ENCODE assay signal across 25 cellular contexts in genomic region chr11:127443297-127443696, GRCh38.
"Had no signal": no experiment of that assay in that cellular context is flagged by ENCODE, and none has a peak within 500 bp of the region (broad histone marks: within the 10 kb centered on the region; RNA-seq: fewer than 3 reads in every experiment).

No MANE protein-coding gene starts in this region.

- DNase-seq: colonic mucosa; cortex of kidney; dermis blood vessel endothelial cell; dorsolateral prefrontal cortex; effector CD4-positive, alpha-beta T cell; effector CD8-positive, alpha-beta T cell; effector memory CD4-positive, alpha-beta T cell; effector memory CD8-positive, alpha-beta T cell; endodermal cell; erythroblast; esophagus squamous epithelium; foreskin fibroblast; foreskin keratinocyte; foreskin melanocyte; gastrocnemius medialis; glutamatergic neuron; head of caudate nucleus; heart left ventricle; heart right ventricle had no signal

- H3K9me3 ChIP-seq: colonic mucosa, esophagus muscularis mucosa, esophagus squamous epithelium, gastrocnemius medialis, gastroesophageal sphincter, heart left ventricle, heart right ventricle had no signal

- H3K9me3 Mint-ChIP-seq: dendritic cell treated with granulocyte-macrophage colony-stimulating factor and Interleukin-4, amounts not matched to agents 40 ng/mL and 50 ng/mL, for 4 days; endodermal cell had no signal

- H3K27me3 Mint-ChIP-seq: dendritic cell treated with granulocyte-macrophage colony-stimulating factor and Interleukin-4, amounts not matched to agents 40 ng/mL and 50 ng/mL, for 4 days; effector memory CD8-positive, alpha-beta T cell had no signal

- H3K27ac Mint-ChIP-seq: dendritic cell treated with granulocyte-macrophage colony-stimulating factor and Interleukin-4, amounts not matched to agents 40 ng/mL and 50 ng/mL, for 4 days; effector memory CD8-positive, alpha-beta T cell; endodermal cell had no signal

- ATAC-seq: effector memory CD8-positive, alpha-beta T cell; esophagus mucosa; foreskin keratinocyte; gastrocnemius medialis; gastroesophageal sphincter had no signal

- H3K27ac ChIP-seq: colonic mucosa, coronary artery, dorsolateral prefrontal cortex, epithelial cell of prostate, esophagus squamous epithelium, foreskin keratinocyte, gastrocnemius medialis, heart left ventricle, heart right ventricle had no signal

- H3K27me3 ChIP-seq: colonic mucosa, esophagus squamous epithelium, foreskin keratinocyte, gastrocnemius medialis, gastroesophageal sphincter had no signal

- H3K4me1 ChIP-seq: colonic mucosa, esophagus muscularis mucosa, esophagus squamous epithelium, foreskin keratinocyte, gastrocnemius medialis, gastroesophageal sphincter had no signal

- H3K4me3 ChIP-seq: colonic mucosa, coronary artery, dorsolateral prefrontal cortex, esophagus muscularis mucosa, esophagus squamous epithelium, gastrocnemius medialis, gastroesophageal sphincter, heart left ventricle, heart right ventricle had no signal

- H3K36me3 ChIP-seq: colonic mucosa, esophagus muscularis mucosa, esophagus squamous epithelium, gastrocnemius medialis, gastroesophageal sphincter, heart left ventricle, heart right ventricle had no signal

- H3K4me3 Mint-ChIP-seq: dendritic cell treated with granulocyte-macrophage colony-stimulating factor and Interleukin-4, amounts not matched to agents 40 ng/mL and 50 ng/mL, for 4 days; effector memory CD8-positive, alpha-beta T cell; endodermal cell had no signal
